ENCODE assay signal across 8 cellular contexts in the genomic region with DNA sequence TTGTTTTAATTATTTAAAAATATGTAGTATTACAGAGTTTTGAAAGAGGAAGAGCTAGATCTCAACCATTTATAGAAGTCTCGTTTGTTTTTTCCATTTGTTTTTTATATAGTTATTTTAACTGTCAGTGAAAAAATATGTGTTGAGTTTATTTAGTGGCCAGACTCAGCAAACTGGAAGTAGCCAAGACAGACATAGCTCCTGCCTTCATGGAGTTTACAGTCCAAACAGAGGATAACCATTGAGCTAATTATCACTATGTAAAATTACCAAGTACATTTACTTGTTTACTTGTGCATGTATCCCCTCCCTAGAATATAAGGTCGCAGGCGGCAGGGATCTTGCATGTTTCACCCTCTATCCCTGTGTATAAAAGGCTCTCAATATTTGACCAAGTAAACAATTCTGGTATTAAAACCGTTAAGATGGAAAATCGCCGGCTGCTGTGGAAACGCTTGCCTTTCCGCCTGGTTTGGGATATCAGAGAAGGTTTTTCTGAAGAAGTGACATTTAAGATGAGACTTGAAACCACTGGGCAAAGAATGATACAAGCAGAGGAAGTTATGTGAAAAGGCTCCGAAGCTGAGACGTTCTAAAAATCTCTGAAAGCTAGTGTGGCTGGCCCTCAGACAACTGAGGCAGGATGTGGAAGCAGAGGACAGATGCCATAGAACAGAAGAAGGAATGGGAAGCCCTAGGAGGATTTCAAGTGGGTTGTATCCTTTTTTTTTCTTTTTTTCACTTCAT. TPM values are rescaled to one million over a fixed set of nuclear protein-coding genes. Genes with fewer than 3 reads are reported as not detected.
DNase-seq lines count a peak whose midpoint lies in the region; ATAC-seq and TF ChIP-seq lines count a peak whose summit lies in the region.

No MANE protein-coding gene starts in this region.

- peaks cover 3% of the 10 kb centered on the region for H3K36me3 Mint-ChIP-seq in mesothelial cell of epicardium

- ATAC-seq in GM19035 (IDR thresholded peaks at IDR 0.05; ENCODE audit: unreplicated experiment) (no peak), HG02884 (IDR thresholded peaks at IDR 0.05; ENCODE audit: unreplicated experiment) (no peak)

- H3K27ac Mint-ChIP-seq in mesothelial cell of epicardium: peak overlapping the region; percentile 100

- DNase-seq in left ventricle myocardium inferior: no peak
- DNase-seq in cardiac septum (ENCODE audit: low spot score): no peak
- no peak for DNase-seq in astrocyte of the cerebellum (ENCODE audit: low read depth)
- no peak for DNase-seq in mesothelial cell of epicardium (ENCODE audit: low spot score in 2 of 2, unreplicated experiment in 2 of 2)
- DNase-seq in vagina (ENCODE audit: extremely low spot score in 2 of 2): no peak
- DNase-seq in GOT3 (lab: John Stamatoyannopoulos, UW): no peak

- intact Hi-C loops in left ventricle myocardium inferior (cut with micrococcal nuclease) (no loop called here), cardiac septum (cut with DNase I) (loop anchor here (1.0 to 2.0 kb wide), 2 partner anchors 79 to 128 kb away; partner anchors contain the start of gene SEPTIN11), vagina (cut with DNase I) (loop anchor here (2.0 kb wide), 1 partner anchor 80 kb away; the partner anchor contains the start of gene CCNG2)

- H3K4me3 ChIP-seq in left ventricle myocardium inferior (peak overlapping the region; percentile 86), astrocyte of the cerebellum (ENCODE audit: low read depth, low read length) (peak overlapping the region; percentile 80), vagina (peak overlapping the region; percentile 88 to 98)

- H3K9me3 Mint-ChIP-seq in mesothelial cell of epicardium: no peaks in the 10 kb centered on the region

- TF ChIP-seq CTCF in left ventricle myocardium inferior (IDR thresholded peaks at IDR 0.05; ENCODE audit: borderline replicate concordance) (no peak), astrocyte of the cerebellum (IDR thresholded peaks at IDR 0.05; ENCODE audit: low read depth, low read length, missing control alignments) (no peak), mesothelial cell of epicardium (IDR thresholded peaks at IDR 0.05; ENCODE audit: unreplicated experiment) (no peak), vagina (IDR thresholded peaks at IDR 0.05) (no peak)

- peaks cover 22% of the 10 kb centered on the region for H3K4me1 Mint-ChIP-seq in mesothelial cell of epicardium

- H3K9me3 ChIP-seq in left ventricle myocardium inferior (replicated peaks) (no peaks in the 10 kb centered on the region), vagina (no peaks in the 10 kb centered on the region)

- H3K27ac ChIP-seq in left ventricle myocardium inferior (replicated peaks): peak overlapping the region; percentile 98
- peak overlapping the region; percentile 100 for H3K27ac ChIP-seq in vagina

- H3K4me1 ChIP-seq in left ventricle myocardium inferior (peaks cover 54% of the 10 kb centered on the region), vagina (peaks cover 38% of the 10 kb centered on the region)

- TF ChIP-seq POLR2A in vagina (IDR thresholded peaks at IDR 0.05): no peak

- H3K36me3 ChIP-seq in left ventricle myocardium inferior (peaks cover 3% of the 10 kb centered on the region), vagina (no peaks in the 10 kb centered on the region)

- no peaks in the 10 kb centered on the region for H3K27me3 Mint-ChIP-seq in mesothelial cell of epicardium (ENCODE audit: low read depth)

- peak overlapping the region; percentile 99 for H3K4me3 Mint-ChIP-seq in mesothelial cell of epicardium

- in situ Hi-C loops in astrocyte of the cerebellum (cut with HindIII; ENCODE audit: low sequenced_read_pairs): no loop called here

- H3K27me3 ChIP-seq in left ventricle myocardium inferior (ENCODE audit: low read depth): no peaks in the 10 kb centered on the region
- no peaks in the 10 kb centered on the region for H3K27me3 ChIP-seq in vagina

RNA-seq across cellular contexts. Expression of gene CCNI, which starts 1.3 kb away (rescaled TPM):
- total RNA-seq in left ventricle myocardium inferior (344 TPM), cardiac septum (338 TPM), mesothelial cell of epicardium (242 to 254 TPM (median 245 TPM) in 3 replicates), vagina (206 TPM)
